In the genomic region with DNA sequence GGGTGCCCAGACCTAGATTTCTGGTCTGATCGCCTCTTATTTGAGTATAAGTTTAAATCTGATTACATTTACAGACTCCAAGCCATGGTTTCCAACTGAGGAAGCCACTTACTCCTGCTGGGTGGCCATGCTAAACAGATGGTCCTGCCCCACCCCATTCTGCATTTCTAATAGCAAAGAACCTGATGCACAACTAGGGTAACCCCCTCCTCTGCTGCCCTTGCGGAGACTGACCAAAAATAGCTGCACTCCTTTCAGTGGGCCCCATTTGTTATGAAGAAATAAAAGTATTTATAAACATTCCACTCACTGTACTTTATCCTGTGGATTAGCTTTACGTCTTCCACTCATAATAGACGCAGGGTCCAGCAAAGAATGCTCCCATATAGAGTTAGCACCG, we compare ENCODE assay signal across 17 cellular contexts. TPM values are rescaled to one million over a fixed set of nuclear protein-coding genes. Genes with fewer than 3 reads are reported as not detected.
DNase-seq lines count a peak whose midpoint lies in the region; ATAC-seq lines count a peak whose summit lies in the region.
"Had no signal": no experiment of that assay in that cellular context is flagged by ENCODE, and none has a peak within 500 bp of the region (broad histone marks: within the 10 kb centered on the region; RNA-seq: fewer than 3 reads in every experiment).

No MANE protein-coding gene starts in this region.

- no peaks in the 10 kb centered on the region for H3K9me3 Mint-ChIP-seq in activated naive CD8-positive, alpha-beta T cell (ENCODE audit: low read depth)
- no peaks in the 10 kb centered on the region for H3K9me3 Mint-ChIP-seq in activated naive CD8-positive, alpha-beta T cell treated with anti-CD3 and anti-CD28 coated beads, Interleukin-2, amount 50 U/mL, for 24 hours
- H3K9me3 Mint-ChIP-seq: mesothelial cell of epicardium, neural progenitor cell, T-cell had no signal

- H3K4me1 Mint-ChIP-seq in activated naive CD8-positive, alpha-beta T cell (ENCODE audit: low read depth): peaks cover 52% of the 10 kb centered on the region
- H3K4me1 Mint-ChIP-seq in activated naive CD8-positive, alpha-beta T cell treated with anti-CD3 and anti-CD28 coated beads, Interleukin-2, amount 50 U/mL, for 24 hours: peaks cover 59% of the 10 kb centered on the region
- H3K4me1 Mint-ChIP-seq in T-helper 17 cell: peaks cover 12% of the 10 kb centered on the region

- no peaks in the 10 kb centered on the region for H3K27me3 Mint-ChIP-seq in activated naive CD8-positive, alpha-beta T cell
- no peaks in the 10 kb centered on the region for H3K27me3 Mint-ChIP-seq in activated naive CD8-positive, alpha-beta T cell treated with anti-CD3 and anti-CD28 coated beads, Interleukin-2, amount 50 U/mL, for 24 hours
- H3K27me3 Mint-ChIP-seq in T-helper 17 cell: no peaks in the 10 kb centered on the region
- H3K27me3 Mint-ChIP-seq: T-cell had no signal

- no peak overlapping the region for H3K9ac ChIP-seq in stomach smooth muscle (ENCODE audit: low read length in 2 of 2)
- H3K9ac ChIP-seq: neural progenitor cell had no signal

- intact Hi-C loops in right cardiac atrium (cut with DNase I): no loop called here

- no peak for ATAC-seq in activated naive CD8-positive, alpha-beta T cell treated with anti-CD3 and anti-CD28 coated beads, Interleukin-2, amount 50 U/mL, for 24 hours
- ATAC-seq in T-helper 17 cell (no peak), right cardiac atrium (no peak)
- ATAC-seq: T-cell had no signal

- H3K27ac ChIP-seq in right cardiac atrium (ENCODE audit: low read length) (peak overlapping the region; percentile 19), stomach smooth muscle (ENCODE audit: low read length) (peak overlapping the region; percentile 31)
- H3K27ac ChIP-seq: adrenal gland, breast epithelium, neural progenitor cell, thoracic aorta had no signal

- DNase-seq in activated naive CD8-positive, alpha-beta T cell treated with anti-CD3 and anti-CD28 coated beads, Interleukin-2, amount 50 U/mL, for 24 hours: no peak
- DNase-seq in T-helper 17 cell (no peak), right cardiac atrium (no peak), NCI-H1436 treated with DMSO at 0.1 percent for 48 hours (lab: John Stamatoyannopoulos, UW) (no peak), Ammon's horn (ENCODE audit: low spot score) (no peak)
- DNase-seq: activated CD4-positive, alpha-beta T cell treated with anti-CD3 and anti-CD28 coated beads, Interleukin-2, amount 50 U/mL, for 4 hours; adrenal gland; NCI-H1105 treated with DMSO at 0.1 percent for 48 hours; NCI-H524 treated with DMSO at 0.1 percent for 48 hours; SHP77 treated with DMSO at 0.1 percent for 48 hours; T-cell had no signal

- H3K4me1 ChIP-seq in right cardiac atrium (ENCODE audit: control insufficient read depth, insufficient read depth, low read length): peaks cover 4% of the 10 kb centered on the region
- peaks cover 15% of the 10 kb centered on the region for H3K4me1 ChIP-seq in stomach smooth muscle (ENCODE audit: control insufficient read depth, insufficient read depth, low read length)
- H3K4me1 ChIP-seq: breast epithelium, neural progenitor cell had no signal

- WGBS in right cardiac atrium: 71% methylated on average over 5 of the region's 5 CpGs

- H3K4me3 ChIP-seq in right cardiac atrium (ENCODE audit: low read length) (no peak overlapping the region), stomach smooth muscle (ENCODE audit: low read length in 2 of 2) (peak overlapping the region in 1 of 2 donors; percentile 17)
- H3K4me3 ChIP-seq: adrenal gland, breast epithelium, neural progenitor cell, thoracic aorta had no signal

- H3K36me3 Mint-ChIP-seq in activated naive CD8-positive, alpha-beta T cell: peaks cover 9% of the 10 kb centered on the region
- H3K36me3 Mint-ChIP-seq in activated naive CD8-positive, alpha-beta T cell treated with anti-CD3 and anti-CD28 coated beads, Interleukin-2, amount 50 U/mL, for 24 hours (ENCODE audit: low read depth): peaks cover 39% of the 10 kb centered on the region
- peaks cover 8% of the 10 kb centered on the region for H3K36me3 Mint-ChIP-seq in T-helper 17 cell (ENCODE audit: low read depth)

- H3K9me3 ChIP-seq in T-helper 17 cell (ENCODE audit: control insufficient read depth, low read length, poor library complexity, severe bottlenecking): no peaks in the 10 kb centered on the region
- no peaks in the 10 kb centered on the region for H3K9me3 ChIP-seq in right cardiac atrium (ENCODE audit: control insufficient read depth, low read length)
- no peaks in the 10 kb centered on the region for H3K9me3 ChIP-seq in stomach smooth muscle (ENCODE audit: control insufficient read depth in 2 of 2, low read length in 2 of 2)
- H3K9me3 ChIP-seq: adrenal gland, breast epithelium, thoracic aorta had no signal

- H3K27ac Mint-ChIP-seq in activated naive CD8-positive, alpha-beta T cell: peak overlapping the region; percentile 79
- no peak overlapping the region for H3K27ac Mint-ChIP-seq in activated naive CD8-positive, alpha-beta T cell treated with anti-CD3 and anti-CD28 coated beads, Interleukin-2, amount 50 U/mL, for 24 hours
- H3K27ac Mint-ChIP-seq in T-helper 17 cell: peak overlapping the region; percentile 47
- H3K27ac Mint-ChIP-seq: mesothelial cell of epicardium, neural progenitor cell had no signal

- H3K36me3 ChIP-seq in stomach smooth muscle (ENCODE audit: control insufficient read depth in 2 of 2, insufficient read depth in 2 of 2, low read length in 2 of 2): peaks cover 11 to 18% of the 10 kb centered on the region in 2 donors

- H3K4me3 Mint-ChIP-seq in activated naive CD8-positive, alpha-beta T cell: no peak overlapping the region
- H3K4me3 Mint-ChIP-seq in activated naive CD8-positive, alpha-beta T cell treated with anti-CD3 and anti-CD28 coated beads, Interleukin-2, amount 50 U/mL, for 24 hours: no peak overlapping the region
- H3K4me3 Mint-ChIP-seq in T-helper 17 cell: no peak overlapping the region
- H3K4me3 Mint-ChIP-seq: mesothelial cell of epicardium, neural progenitor cell, T-cell had no signal

- H3K27me3 ChIP-seq in right cardiac atrium (ENCODE audit: control insufficient read depth, insufficient read depth) (no peaks in the 10 kb centered on the region), stomach smooth muscle (ENCODE audit: control insufficient read depth in 1 of 2, insufficient read depth in 2 of 2, low read length in 2 of 2) (no peaks in the 10 kb centered on the region)
- H3K27me3 ChIP-seq: adrenal gland, breast epithelium, neural progenitor cell had no signal

RNA-seq across cellular contexts. Expression of a gene that starts 6.8 kb away (rescaled TPM):
- 10 to 100 TPM; 84.9 to 95.9 TPM for total RNA-seq in T-helper 17 cell
- 10 to 100 TPM; 31.7 to 44.6 (median 35.8) TPM for total RNA-seq in right cardiac atrium
- 17.9 TPM for polyA plus RNA-seq in right cardiac atrium

RNA-seq across cellular contexts. Expression of a gene that starts 9.8 kb away (rescaled TPM):
- total RNA-seq in T-helper 17 cell (10 to 100 TPM; 78.8 to 87.5 TPM), right cardiac atrium (10 to 100 TPM; 20.5 to 24.7 (median 21.1) TPM)
- polyA plus RNA-seq in right cardiac atrium: 9.6 TPM

RNA-seq across cellular contexts. Expression of a gene that starts 58.9 kb away (rescaled TPM):
- total RNA-seq in T-helper 17 cell (10 to 100 TPM; 12.7 to 20.2 TPM), right cardiac atrium (1 to 10 TPM; 5.7 to 6.8 (median 6.7) TPM)
- 7.0 TPM for polyA plus RNA-seq in right cardiac atrium
